Comparison of ENCODE assay signal across 26 cellular contexts in genomic region chr9:13967011-13967410, GRCh38.
"Had no signal": no experiment of that assay in that cellular context is flagged by ENCODE, and none has a peak within 500 bp of the region (broad histone marks: within the 10 kb centered on the region; RNA-seq: fewer than 3 reads in every experiment).

No MANE protein-coding gene starts in this region.

- ATAC-seq: activated T-cell treated with anti-CD3 and anti-CD28 coated beads, Interleukin-2, amount 50 U/mL, for 4 hours; body of pancreas; left cardiac atrium; mucosa of descending colon had no signal

- H3K9me3 Mint-ChIP-seq: dendritic cell treated with granulocyte-macrophage colony-stimulating factor and Interleukin-4, amounts not matched to agents 40 ng/mL and 50 ng/mL, for 4 days had no signal

- H3K27ac Mint-ChIP-seq: activated B cell treated with CpG ODN at 0.5 μM for 24 hours; activated naive CD8-positive, alpha-beta T cell; activated T-helper 2 cell treated with anti-CD3 and anti-CD28 coated beads, Interferon-gamma antibody, Interleukin-2, Interleukin-4, amounts not matched to agents 10 μg/mL and 5 μg/mL and 100 μg/mL, durations not matched to agents 14 hours and 24 hours and 36 hours; dendritic cell treated with granulocyte-macrophage colony-stimulating factor and Interleukin-4, amounts not matched to agents 40 ng/mL and 50 ng/mL, for 4 days; memory B cell; progenitor cell of endocrine pancreas; T-helper 1 cell treated with Interleukin-12 subunit alpha and Interleukin-12 subunit beta and Interleukin-4 antibody, amounts not matched to agents 30 μg/mL and 1 μg/mL, for 36 hours had no signal

- H3K4me2 ChIP-seq: hepatocyte had no signal

- H3K4me3 ChIP-seq: adrenal gland, body of pancreas, hepatocyte, mucosa of descending colon, upper lobe of left lung had no signal

- FAIRE-seq: islet of Langerhans had no signal

- H3K4me1 ChIP-seq: body of pancreas, upper lobe of left lung had no signal

- H3K4me3 Mint-ChIP-seq: activated B cell treated with CpG ODN at 0.5 μM for 24 hours; activated naive CD8-positive, alpha-beta T cell; activated T-cell treated with anti-CD3 and anti-CD28 coated beads, Interleukin-2, amount 50 U/mL, for 4 hours; dendritic cell treated with granulocyte-macrophage colony-stimulating factor and Interleukin-4, amounts not matched to agents 40 ng/mL and 50 ng/mL, for 4 days; memory B cell; neural crest cell; T-helper 1 cell treated with Interleukin-12 subunit alpha and Interleukin-12 subunit beta and Interleukin-4 antibody, amounts not matched to agents 30 μg/mL and 1 μg/mL, for 36 hours had no signal

- H3K27ac ChIP-seq: adrenal gland, body of pancreas, hepatocyte, upper lobe of left lung had no signal

- H3K4me1 Mint-ChIP-seq: activated B cell treated with CpG ODN at 0.5 μM for 24 hours, memory B cell had no signal

- H3K27me3 Mint-ChIP-seq: activated B cell treated with CpG ODN at 0.5 μM for 24 hours; activated naive CD8-positive, alpha-beta T cell; dendritic cell treated with granulocyte-macrophage colony-stimulating factor and Interleukin-4, amounts not matched to agents 40 ng/mL and 50 ng/mL, for 4 days; memory B cell; progenitor cell of endocrine pancreas had no signal

- H3K36me3 ChIP-seq: adrenal gland, upper lobe of left lung had no signal

- H3K36me3 Mint-ChIP-seq: activated naive CD8-positive, alpha-beta T cell; memory B cell had no signal

- DNase-seq: activated B cell treated with CpG ODN at 0.5 μM for 24 hours; activated CD4-positive, alpha-beta T cell treated with anti-CD3 and anti-CD28 coated beads for 4 hours; activated CD4-positive, alpha-beta T cell treated with anti-CD3 and anti-CD28 coated beads, Interleukin-2, amount 50 U/mL, for 48 hours; activated CD8-positive, alpha-beta memory T cell treated with anti-CD3 and anti-CD28 coated beads, Interleukin-2, amount 50 U/mL, for 48 hours; activated naive CD4-positive, alpha-beta T cell; activated T-cell treated with anti-CD3 and anti-CD28 coated beads, Interleukin-2, amount 50 U/mL, for 4 hours; adrenal gland; body of pancreas; effector CD8-positive, alpha-beta T cell; erythroblast; foreskin melanocyte; left cardiac atrium; mucosa of descending colon; stimulated activated CD4-positive, alpha-beta T cell treated with anti-CD3 and anti-CD28 coated beads, Interleukin-2, amount 100 ng/mL, for 48 hours; stimulated activated naive CD4-positive, alpha-beta T cell; T1000; upper lobe of left lung had no signal

- H2AFZ ChIP-seq: hepatocyte had no signal

- H3K79me2 ChIP-seq: hepatocyte had no signal

- H3K27me3 ChIP-seq: adrenal gland, body of pancreas, hepatocyte, upper lobe of left lung had no signal

- H3K9me3 ChIP-seq: adrenal gland, body of pancreas, mucosa of descending colon, upper lobe of left lung had no signal
